Comparison of ENCODE assay signal across 8 cellular contexts in the genomic region with DNA sequence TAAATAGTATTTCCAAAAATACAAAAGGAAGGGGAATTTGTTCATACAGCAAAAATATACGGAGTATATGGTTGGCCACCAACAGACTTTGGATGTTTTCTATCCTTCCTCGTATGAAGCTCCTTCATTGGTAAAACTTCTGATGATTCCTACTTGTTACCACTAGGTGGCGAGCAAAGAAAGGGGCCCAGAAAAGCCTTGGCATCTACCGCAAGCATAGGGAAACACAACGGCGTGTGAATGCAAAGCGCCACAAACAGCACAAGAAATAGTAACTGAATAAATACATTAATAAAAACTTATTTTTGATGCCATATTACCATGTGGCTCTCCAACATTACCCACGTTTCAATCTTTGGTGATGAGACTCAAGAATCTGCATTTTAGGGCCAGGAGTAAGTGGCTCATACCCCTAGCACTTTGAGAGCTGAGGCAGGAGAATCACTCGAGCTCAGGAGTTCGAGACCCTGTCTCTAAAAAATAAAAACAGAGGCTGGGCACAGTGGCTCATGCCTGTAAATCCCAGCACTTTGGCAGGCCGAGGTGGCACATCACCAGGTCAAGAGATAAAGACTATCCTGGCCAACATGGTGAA. TPM values are rescaled to one million over a fixed set of nuclear protein-coding genes. Genes with fewer than 3 reads are reported as not detected.
DNase-seq lines count a peak whose midpoint lies in the region; ATAC-seq and TF ChIP-seq lines count a peak whose summit lies in the region.

No MANE protein-coding gene starts in this region.

- H3K27me3 ChIP-seq in ascending aorta (no peaks in the 10 kb centered on the region), left ventricle myocardium inferior (ENCODE audit: low read depth) (no peaks in the 10 kb centered on the region)

- H3K9me3 ChIP-seq in ascending aorta, result no peaks in the 10 kb centered on the region
- H3K9me3 ChIP-seq in left ventricle myocardium inferior (replicated peaks), result no peaks in the 10 kb centered on the region

- ATAC-seq in HG03097 (IDR thresholded peaks at IDR 0.05; ENCODE audit: low FRiP score, unreplicated experiment) (no peak), GM19351 (IDR thresholded peaks at IDR 0.05; ENCODE audit: unreplicated experiment) (no peak)

- DNase-seq in GM12864 (ENCODE audit: low read depth) (peak; percentile 49), NCI-H146 (lab: John Stamatoyannopoulos, UW) (peak; percentile 61), SW480 (ENCODE audit: low spot score) (peak; percentile 85), ascending aorta (ENCODE audit: low spot score in 2 of 2) (peak in 1 of 2 donors; percentile 70), left ventricle myocardium inferior (no peak), putamen (ENCODE audit: low spot score) (peak; percentile 74)

- H3K4me3 ChIP-seq in GM12864 (ENCODE audit: low read depth, low read length) (no peak overlapping the region), ascending aorta (peak overlapping the region; percentile 14 to 24), left ventricle myocardium inferior (peak overlapping the region; percentile 14)

- H3K36me3 ChIP-seq in ascending aorta (peaks cover 16 to 20% of the 10 kb centered on the region in 2 donors), left ventricle myocardium inferior (peaks cover 23% of the 10 kb centered on the region)

- intact Hi-C loops in ascending aorta (cut with DNase I) (loop anchor here (1.0 to 10.0 kb wide), 4 partner anchors 33 to 259 kb away; partner anchors contain the start of genes CRK and SLC43A2), left ventricle myocardium inferior (cut with micrococcal nuclease) (loop anchor here (5.0 kb wide), 1 partner anchor 152 kb away; the partner anchor contains the start of gene INPP5K)

- peak overlapping the region in 1 of 2 donors; percentile 32 for H3K27ac ChIP-seq in ascending aorta
- peak overlapping the region; percentile 33 for H3K27ac ChIP-seq in left ventricle myocardium inferior (replicated peaks)

- peak; percentile 76 for TF ChIP-seq CTCF in GM12864 (IDR thresholded peaks at IDR 0.05; ENCODE audit: low read depth, low read length, missing control alignments)
- peak; percentile 78 to 84 (median 81) for TF ChIP-seq CTCF in ascending aorta (IDR thresholded peaks at IDR 0.05)
- TF ChIP-seq CTCF in left ventricle myocardium inferior (IDR thresholded peaks at IDR 0.05; ENCODE audit: borderline replicate concordance), result peak; percentile 90

- H3K4me1 ChIP-seq in ascending aorta (peaks cover 12 to 57% of the 10 kb centered on the region in 2 donors), left ventricle myocardium inferior (peaks cover 94% of the 10 kb centered on the region)

RNA-seq across cellular contexts. Expression of gene YWHAE, which starts 34.5 kb away (rescaled TPM):
- 261 TPM for total RNA-seq in ascending aorta
- total RNA-seq in left ventricle myocardium inferior, result 569 TPM
